8 cellular contexts compared by ENCODE assay signal in the genomic region with DNA sequence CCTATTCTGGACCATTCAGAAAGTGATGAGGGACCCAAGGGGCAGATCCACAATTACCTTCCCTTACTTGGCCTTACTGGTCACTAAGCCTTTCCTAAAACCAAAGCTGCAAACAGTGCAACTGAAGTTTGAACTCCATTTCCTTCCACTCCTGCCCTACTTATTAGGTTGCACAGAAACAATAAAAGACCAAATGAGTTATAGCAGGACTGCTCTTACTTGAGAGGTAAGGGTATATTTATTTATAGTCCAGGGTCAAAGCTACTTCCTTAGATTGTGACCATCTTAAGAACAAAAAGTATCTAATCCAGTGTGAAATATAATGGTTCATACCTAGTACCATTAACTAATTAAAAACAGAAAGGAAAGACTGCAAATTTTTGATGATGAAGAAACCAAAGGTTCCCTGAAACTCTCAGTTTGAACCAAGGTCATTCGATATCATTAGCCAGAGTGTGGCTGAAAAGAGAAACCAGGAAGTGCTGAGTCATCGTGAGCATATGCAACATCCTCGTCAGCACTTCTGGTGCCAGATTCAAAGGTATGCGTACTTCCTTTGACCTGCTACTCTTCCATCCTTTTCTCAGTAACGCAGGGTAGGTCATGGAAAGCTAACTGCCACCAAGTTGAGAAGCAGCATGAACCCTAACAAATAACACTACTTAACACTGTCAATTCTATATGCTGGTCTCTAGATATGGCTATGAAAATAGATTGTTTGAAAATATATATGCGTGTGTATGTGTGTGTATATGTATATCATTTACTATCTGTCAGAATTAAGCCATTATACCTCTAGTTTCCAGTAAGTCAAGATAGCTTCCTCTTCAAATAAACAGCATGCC. TPM values are rescaled to one million over a fixed set of nuclear protein-coding genes. Genes with fewer than 3 reads are reported as not detected.
DNase-seq lines count a peak whose midpoint lies in the region; ATAC-seq and TF ChIP-seq lines count a peak whose summit lies in the region.

No MANE protein-coding gene starts in this region.

- no peaks in the 10 kb centered on the region for H3K9me3 Mint-ChIP-seq in naive thymus-derived CD8-positive, alpha-beta T cell

- no peaks in the 10 kb centered on the region for H3K27me3 ChIP-seq in esophagus muscularis mucosa
- no peaks in the 10 kb centered on the region for H3K27me3 ChIP-seq in aorta (ENCODE audit: control insufficient read depth in 1 of 2, insufficient read depth in 2 of 2, low read length in 1 of 2)

- H3K4me1 ChIP-seq in esophagus muscularis mucosa (peaks cover 37 to 46% (median 40%) of the 10 kb centered on the region in 4 donors), aorta (ENCODE audit: control insufficient read depth in 1 of 2, insufficient read depth in 2 of 2, low read length in 2 of 2) (no peaks in the 10 kb centered on the region)

- H3K27ac Mint-ChIP-seq in naive thymus-derived CD8-positive, alpha-beta T cell: peak overlapping the region in 5 of 10 donors; percentile 27 to 89 (median 69)

- H3K36me3 ChIP-seq in esophagus muscularis mucosa: no peaks in the 10 kb centered on the region
- H3K36me3 ChIP-seq in aorta (ENCODE audit: control insufficient read depth in 1 of 2, insufficient read depth in 2 of 2, low read length in 1 of 2): no peaks in the 10 kb centered on the region

- ATAC-seq in GM18519 (IDR thresholded peaks at IDR 0.05; ENCODE audit: low FRiP score, unreplicated experiment): peak; percentile 74
- ATAC-seq in HG02970 (IDR thresholded peaks at IDR 0.05; ENCODE audit: low FRiP score, unreplicated experiment): peak; percentile 88
- peak; percentile 34 to 41 for ATAC-seq in naive thymus-derived CD8-positive, alpha-beta T cell
- peak; percentile 86 for ATAC-seq in aorta (ENCODE audit: low FRiP score)

- intact Hi-C loops in esophagus muscularis mucosa (cut with DNase I) (no loop called here), aorta (cut with DNase I) (loop anchor here in 1 of 2 donors (2.0 kb wide), 1 partner anchor 23 kb away; no protein-coding TSS in a partner anchor)

- peaks cover 0 to 4% (median 2%) of the 10 kb centered on the region in 3 donors for H3K36me3 Mint-ChIP-seq in naive thymus-derived CD8-positive, alpha-beta T cell

- 22% methylated on average over 6 of the region's 6 CpGs for WGBS in esophagus muscularis mucosa
- WGBS in aorta, 2 donors: 14 to 18% methylated on average over 6 of the region's 6 CpGs

- peaks cover 10 to 55% (median 32%) of the 10 kb centered on the region in 4 donors for H3K4me1 Mint-ChIP-seq in naive thymus-derived CD8-positive, alpha-beta T cell

- H3K9me3 ChIP-seq in esophagus muscularis mucosa (no peaks in the 10 kb centered on the region), aorta (ENCODE audit: control insufficient read depth, low read length) (no peaks in the 10 kb centered on the region)

- DNase-seq in AG09319 (ENCODE audit: extremely low read depth, low read depth) (peak; percentile 89), NCI-H2196 (lab: John Stamatoyannopoulos, UW; ENCODE audit: unreplicated experiment) (peak; percentile 59), esophagus muscularis mucosa (ENCODE audit: extremely low spot score) (no peak), aorta (peak in 1 of 2 donors; percentile 58)
- DNase-seq in activated CD4-positive, alpha-beta T cell treated with anti-CD3 and anti-CD28 coated beads, Interleukin-2, amount 50 U/mL, for 48 hours: peak; percentile 38 to 65
- peak in 7 of 10 donors; percentile 12 to 41 (median 20) for DNase-seq in naive thymus-derived CD8-positive, alpha-beta T cell

- no peak for TF ChIP-seq POLR2A in esophagus muscularis mucosa (IDR thresholded peaks at IDR 0.05; ENCODE audit: low read depth)

- TF ChIP-seq CTCF in AG09319 (IDR thresholded peaks at IDR 0.05; ENCODE audit: low read depth, low read length) (no peak), esophagus muscularis mucosa (IDR thresholded peaks at IDR 0.05) (no peak)

- POLR2A ChIA-PET in naive thymus-derived CD8-positive, alpha-beta T cell (lab: Charles Lee): no interaction called here

- H3K4me3 Mint-ChIP-seq in naive thymus-derived CD8-positive, alpha-beta T cell: peak overlapping the region in 8 of 10 donors; percentile 24 to 77 (median 61)

- peak overlapping the region; percentile 41 to 67 (median 54) for H3K27ac ChIP-seq in esophagus muscularis mucosa (replicated peaks in 1 of 4)
- no peak overlapping the region for H3K27ac ChIP-seq in aorta (ENCODE audit: low read depth in 1 of 2, low read length in 2 of 2)

- TF ChIP-seq EP300 in esophagus muscularis mucosa (IDR thresholded peaks at IDR 0.05): no peak

- H3K27me3 Mint-ChIP-seq in naive thymus-derived CD8-positive, alpha-beta T cell: no peaks in the 10 kb centered on the region

- no peak overlapping the region for H3K4me3 ChIP-seq in esophagus muscularis mucosa
- no peak overlapping the region for H3K4me3 ChIP-seq in aorta (ENCODE audit: low read length in 2 of 2)

RNA-seq across cellular contexts. Expression of a gene that starts 26.8 kb away (rescaled TPM):
- total RNA-seq in esophagus muscularis mucosa: 10 to 100 TPM; 22.2 to 45.4 (median 36.4) TPM
- total RNA-seq in naive thymus-derived CD8-positive, alpha-beta T cell: 10 to 100 TPM; 12.4 to 12.9 TPM
- polyA plus RNA-seq in naive thymus-derived CD8-positive, alpha-beta T cell: 10 to 100 TPM; 10.1 to 29.4 (median 17.7) TPM
- 10 to 100 TPM; 17.3 to 26.0 TPM for total RNA-seq in aorta
- 1 to 10 TPM; 2.8 to 5.4 TPM for polyA plus RNA-seq in aorta

Comparison
In these comparisons a context has a peak if more than half of its experiments do, and no peak if none do; other contexts are left out.
1. ATAC-seq: peak in every context shown above with its lines; median percentile 88 in HG02970; 86 in aorta; 74 in GM18519; 38 in naive thymus-derived CD8-positive, alpha-beta T cell.
2. H3K27ac ChIP-seq: peak in esophagus muscularis mucosa (4 of 4); none in aorta (0 of 2).